16 cellular contexts compared by ENCODE assay signal in the genomic region with DNA sequence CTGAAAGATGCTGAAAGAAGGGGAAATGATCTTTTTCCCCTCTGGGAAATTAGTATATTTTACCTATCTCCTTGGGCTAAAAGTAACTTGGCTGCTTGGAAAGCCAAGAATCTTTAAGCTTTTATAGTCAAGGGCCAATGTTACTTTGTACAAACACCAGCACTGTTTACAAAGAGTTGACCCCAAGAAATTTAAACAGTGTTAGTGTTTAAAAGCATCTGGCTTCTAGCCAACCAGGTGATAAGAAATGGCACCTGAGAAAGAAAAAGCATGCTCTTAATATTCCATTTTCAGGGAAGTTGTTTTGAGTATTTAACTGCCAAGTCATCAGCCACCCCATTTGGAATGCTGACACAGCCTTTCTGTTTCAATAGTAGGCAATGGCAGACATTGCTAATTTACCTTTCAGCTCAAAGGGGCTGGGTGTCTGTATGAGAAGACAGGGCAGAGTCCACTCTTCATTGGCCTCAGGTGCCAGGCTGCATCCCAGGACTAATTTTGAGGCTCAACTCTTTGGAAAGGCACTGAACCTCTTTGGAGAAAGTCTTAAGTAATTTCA. TPM values are rescaled to one million over a fixed set of nuclear protein-coding genes. Genes with fewer than 3 reads are reported as not detected.
DNase-seq lines count a peak whose midpoint lies in the region; ATAC-seq, FAIRE-seq and TF ChIP-seq lines count a peak whose summit lies in the region.
"Had no signal": no experiment of that assay in that cellular context is flagged by ENCODE, and none has a peak within 500 bp of the region (broad histone marks: within the 10 kb centered on the region; RNA-seq: fewer than 3 reads in every experiment).

No MANE protein-coding gene starts in this region.

- FAIRE-seq in A549 (lab: Jason Lieb, UNC) (no peak), islet of Langerhans (lab: Jason Lieb, UNC) (peak; percentile 49)
- FAIRE-seq: H54 had no signal

- ATAC-seq in A549 (no peak), HG02970 (IDR thresholded peaks at IDR 0.05; ENCODE audit: low FRiP score, unreplicated experiment) (no peak)

- CTCF ChIA-PET in A549 (lab: Yijun Ruan, JAX), result interaction anchor here (1.4 to 2.2 kb wide), 2 partner anchors 25 to 177 kb away, joined by 5 to 40 read pairs; no protein-coding TSS in a partner anchor

- TF ChIP-seq EP300 in A549 (IDR thresholded peaks at IDR 0.05), result no peak

- TF ChIP-seq CTCF in A549 (IDR thresholded peaks at IDR 0.05), result no peak

- no peaks in the 10 kb centered on the region; the same call in 2 of the 3 replicates for H3K4me1 ChIP-seq in A549

- no peaks in the 10 kb centered on the region for H3K9me3 ChIP-seq in A549

- H3K27ac ChIP-seq in A549, result no peak overlapping the region
- H3K27ac ChIP-seq: PC-9, SK-N-MC had no signal

- no peak for DNase-seq in A549 (ENCODE audit: low read depth in 1 of 2, low spot score in 1 of 2)
- peak; percentile 79 for DNase-seq in DMS79 (lab: John Stamatoyannopoulos, UW)
- DNase-seq in NCI-H526 treated with DMSO at 0.1 percent for 48 hours (lab: John Stamatoyannopoulos, UW), result peak; percentile 70
- DNase-seq in anterior cingulate cortex (lab: John Stamatoyannopoulos, UW), result no peak
- no peak for DNase-seq in GM19240 (ENCODE audit: insufficient read length, low spot score)
- DNase-seq: CD4-positive, alpha-beta memory T cell; HFFc6; NCI-H1417 treated with DMSO at 0.1 percent for 48 hours; NCI-H2029; PC-9; Right ventricle myocardium superior had no signal

- H3K4me2 ChIP-seq in A549, result no peak overlapping the region
- H3K4me2 ChIP-seq: PC-9 had no signal

- POLR2A ChIA-PET in A549 (lab: Yijun Ruan, JAX), result no interaction called here

- TF ChIP-seq RAD21 in A549 (conservative IDR thresholded peaks at IDR 0.05 in 1 of 2, IDR thresholded peaks at IDR 0.05 in 1 of 2), result no peak

- TF ChIP-seq POLR2A in A549 (IDR thresholded peaks at IDR 0.05; ENCODE audit: low read length), result no peak

- no peak overlapping the region for H3K4me3 ChIP-seq in A549
- H3K4me3 ChIP-seq: PC-9, SK-N-MC had no signal

TF ChIP-seq in A549, 52 proteins besides CTCF, POLR2A, EP300 and RAD21:
- peak; percentile 80 for TF ChIP-seq MAFK (IDR thresholded peaks at IDR 0.05; ENCODE audit: partially characterized antibody)
- no peak for TF ChIP-seq HOXB5 (CRISPR knock-in tag; IDR thresholded peaks at IDR 0.05)

RNA-seq across cellular contexts. Expression of a gene that starts 3.7 kb away (rescaled TPM):
- not detected in 2 replicates for polyA plus RNA-seq in A549 (2011; rRNA removed)
- not detected in 2 replicates for polyA plus RNA-seq in A549 (2012; cell fraction: cytosol; rRNA removed)
- not detected in 2 replicates for polyA plus RNA-seq in A549 (2012; cell fraction: nucleus; rRNA removed)
- not detected in 3 replicates for polyA plus RNA-seq in A549 (2017; fragmentation: RNase III; extraction: RNeasy Plus Mini Kit Qiagen cat#74134 plus additional on column Dnase treatment)
- not detected in 2 replicates for polyA minus RNA-seq in A549 (2011; rRNA and poly(A)+ RNA removed)
- polyA plus RNA-seq: BJ; CD4-positive, alpha-beta memory T cell had no signal

Comparison
In these comparisons a context has a peak if more than half of its experiments do, and no peak if none do; other contexts are left out.
1. DNase-seq: peak in DMS79 (single experiment) and NCI-H526 treated with DMSO at 0.1 percent for 48 hours (single experiment); none in A549 (0 of 2), anterior cingulate cortex (0 of 58) and GM19240 (single experiment).